Comparison of ENCODE assay signal across 20 cellular contexts in the genomic region with DNA sequence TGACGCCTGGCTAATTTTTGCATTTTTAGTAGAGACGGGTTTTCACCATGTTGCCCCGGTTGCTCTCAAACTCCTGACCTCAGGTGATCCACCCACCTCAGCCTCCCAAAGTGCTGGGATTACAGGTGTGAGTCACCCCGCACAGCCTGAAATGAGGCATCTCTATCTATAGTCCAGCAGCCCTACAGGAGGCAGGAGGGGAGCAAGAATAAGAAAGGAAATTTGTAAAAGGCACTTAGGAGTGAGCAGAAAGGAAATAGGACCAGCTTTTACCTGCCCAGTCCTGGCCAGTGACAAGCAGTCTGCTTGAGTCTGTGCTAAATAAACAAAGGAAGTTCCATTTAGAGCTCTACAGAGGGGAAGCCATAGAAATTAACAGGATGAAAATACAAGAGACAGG. TPM values are rescaled to one million over a fixed set of nuclear protein-coding genes. Genes with fewer than 3 reads are reported as not detected.
DNase-seq lines count a peak whose midpoint lies in the region; TF ChIP-seq lines count a peak whose summit lies in the region.
"Had no signal": no experiment of that assay in that cellular context is flagged by ENCODE, and none has a peak within 500 bp of the region (broad histone marks: within the 10 kb centered on the region; RNA-seq: fewer than 3 reads in every experiment).

No MANE protein-coding gene starts in this region.

- no peaks in the 10 kb centered on the region for H3K9me3 Mint-ChIP-seq in glutamatergic neuron (ENCODE audit: unreplicated experiment)
- H3K9me3 Mint-ChIP-seq: activated CD4-positive, alpha-beta T cell treated with anti-CD3 and anti-CD28 coated beads, Interleukin-2, amount 10 ng/mL, durations not matched to agents 7 days and 5 days; CD8-positive, alpha-beta memory T cell; nephron had no signal

- H3K27me3 Mint-ChIP-seq in glutamatergic neuron (ENCODE audit: unreplicated experiment), result no peaks in the 10 kb centered on the region
- H3K27me3 Mint-ChIP-seq: activated CD4-positive, alpha-beta T cell treated with anti-CD3 and anti-CD28 coated beads, Interleukin-2, amount 10 ng/mL, durations not matched to agents 7 days and 5 days; CD8-positive, alpha-beta memory T cell had no signal

- peak; percentile 86 for DNase-seq in DMS153 (lab: John Stamatoyannopoulos, UW)
- peak; percentile 7 for DNase-seq in ELF-1 (ENCODE audit: low read depth, low spot score)
- peak; percentile 89 for DNase-seq in NCI-H510A treated with DMSO at 0.1 percent for 48 hours (lab: John Stamatoyannopoulos, UW)
- DNase-seq in kidney tubule cell (ENCODE audit: low spot score), result peak; percentile 24
- DNase-seq in stimulated activated CD4-positive, alpha-beta T cell treated with anti-CD3 and anti-CD28 coated beads, Interleukin-4, amount 100 ng/mL, for 24 hours, result no peak
- no peak for DNase-seq in glutamatergic neuron
- DNase-seq in SW 1271 (lab: John Stamatoyannopoulos, UW), result no peak
- no peak for DNase-seq in NOMO-1 treated with DMSO at 0.1 percent for 48 hours (lab: John Stamatoyannopoulos, UW; ENCODE audit: unreplicated experiment)
- DNase-seq: activated CD4-positive, alpha-beta T cell treated with anti-CD3 and anti-CD28 coated beads, Interleukin-2, amount 10 ng/mL, durations not matched to agents 7 days and 5 days; activated CD8-positive, alpha-beta memory T cell treated with anti-CD3 and anti-CD28 coated beads, Interleukin-2, amount 50 U/mL, for 4 hours; activated effector memory CD4-positive, alpha-beta T cell treated with Interleukin-2 at 50 U/mL for 16 hours; caudate nucleus; CD8-positive, alpha-beta memory T cell; esophagus squamous epithelium; NCI-H1694; NCI-H748 treated with DMSO at 0.1 percent for 48 hours; SK-N-SH; stimulated activated CD4-positive, alpha-beta T cell treated with anti-CD3 and anti-CD28 coated beads, Interleukin-2, amount 100 ng/mL, for 24 hours; uterus had no signal

- no peaks in the 10 kb centered on the region for H3K4me1 Mint-ChIP-seq in glutamatergic neuron (ENCODE audit: low read depth, unreplicated experiment)
- H3K4me1 Mint-ChIP-seq: activated CD4-positive, alpha-beta T cell treated with anti-CD3 and anti-CD28 coated beads, Interleukin-2, amount 10 ng/mL, durations not matched to agents 7 days and 5 days; CD8-positive, alpha-beta memory T cell; nephron had no signal

- H3K27ac Mint-ChIP-seq in glutamatergic neuron (ENCODE audit: unreplicated experiment), result no peak overlapping the region
- H3K27ac Mint-ChIP-seq: nephron had no signal

- no peak for TF ChIP-seq CTCF in glutamatergic neuron (IDR thresholded peaks at IDR 0.05; ENCODE audit: partially characterized antibody, unreplicated experiment)

- H3K36me3 Mint-ChIP-seq in glutamatergic neuron (ENCODE audit: unreplicated experiment), result no peaks in the 10 kb centered on the region

- H3K4me3 Mint-ChIP-seq in glutamatergic neuron (ENCODE audit: unreplicated experiment), result no peak overlapping the region
- H3K4me3 Mint-ChIP-seq: activated CD4-positive, alpha-beta T cell treated with anti-CD3 and anti-CD28 coated beads, Interleukin-2, amount 10 ng/mL, durations not matched to agents 7 days and 5 days; CD8-positive, alpha-beta memory T cell; nephron had no signal

RNA-seq across cellular contexts. Expression of gene PSMA6, which starts 15.0 kb away (rescaled TPM):
- 148 TPM for total RNA-seq in glutamatergic neuron (ENCODE audit: unreplicated experiment)

Comparison
In these comparisons a context has a peak if more than half of its experiments do, and no peak if none do; other contexts are left out.
1. DNase-seq: peak in DMS153 (single experiment), ELF-1 (single experiment), NCI-H510A treated with DMSO at 0.1 percent for 48 hours (single experiment) and kidney tubule cell (single experiment); none in stimulated activated CD4-positive, alpha-beta T cell treated with anti-CD3 and anti-CD28 coated beads, Interleukin-4, amount 100 ng/mL, for 24 hours (single experiment), glutamatergic neuron (single experiment), SW 1271 (0 of 2) and NOMO-1 treated with DMSO at 0.1 percent for 48 hours (single experiment).